ENCODE assay signal across 20 cellular contexts in the genomic region with DNA sequence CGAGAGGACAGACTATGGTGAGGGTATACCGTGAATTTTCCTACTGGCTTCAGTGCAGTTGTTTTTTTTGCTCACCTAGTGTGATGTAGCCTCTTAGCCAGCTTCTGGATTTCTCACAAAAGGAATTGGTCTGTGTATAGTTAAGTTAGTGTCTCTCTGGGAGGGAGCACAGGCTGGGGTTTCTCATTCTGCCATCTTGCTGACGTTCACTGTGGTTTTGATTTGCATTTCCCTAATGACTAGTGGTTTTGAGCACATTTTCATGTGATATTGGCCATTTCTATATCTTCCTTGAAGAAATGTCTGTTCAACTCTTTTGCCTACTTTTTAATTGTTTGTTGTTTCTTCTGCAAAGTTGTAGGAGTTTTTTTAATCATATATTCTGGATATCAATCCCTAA. TPM values are rescaled to one million over a fixed set of nuclear protein-coding genes. Genes with fewer than 3 reads are reported as not detected.
DNase-seq lines count a peak whose midpoint lies in the region; ATAC-seq and TF ChIP-seq lines count a peak whose summit lies in the region.
"Had no signal": no experiment of that assay in that cellular context is flagged by ENCODE, and none has a peak within 500 bp of the region (broad histone marks: within the 10 kb centered on the region; RNA-seq: fewer than 3 reads in every experiment).

No MANE protein-coding gene starts in this region.

- H3K27ac ChIP-seq in vagina (no peak overlapping the region), esophagus squamous epithelium (no peak overlapping the region)
- H3K27ac ChIP-seq: cardiac muscle cell, GM23248, heart right ventricle, sigmoid colon, SK-N-MC, thoracic aorta had no signal

- intact Hi-C loops in vagina (cut with DNase I), result no loop called here
- intact Hi-C loops in esophagus squamous epithelium (cut with DNase I), result no loop called here

- ATAC-seq in GM18861 (IDR thresholded peaks at IDR 0.05; ENCODE audit: unreplicated experiment), result peak; percentile 42
- ATAC-seq in HG02678 (IDR thresholded peaks at IDR 0.05; ENCODE audit: unreplicated experiment), result peak; percentile 44
- ATAC-seq: activated naive CD8-positive, alpha-beta T cell treated with anti-CD3 and anti-CD28 coated beads, Interleukin-2, amount 50 U/mL, for 24 hours; heart right ventricle had no signal

- H3K27me3 ChIP-seq in vagina, result no peaks in the 10 kb centered on the region
- no peaks in the 10 kb centered on the region for H3K27me3 ChIP-seq in esophagus squamous epithelium
- H3K27me3 ChIP-seq: cardiac muscle cell, sigmoid colon had no signal

- TF ChIP-seq POLR2A in vagina (IDR thresholded peaks at IDR 0.05) (no peak), esophagus squamous epithelium (IDR thresholded peaks at IDR 0.05) (no peak)

- DNase-seq in NAMALWA (ENCODE audit: low spot score) (peak; percentile 78), RKO (ENCODE audit: low spot score) (no peak), vagina (ENCODE audit: extremely low spot score in 2 of 2) (no peak), esophagus squamous epithelium (lab: John Stamatoyannopoulos, UW) (no peak)
- no peak for DNase-seq in activated CD4-positive, alpha-beta T cell treated with anti-CD3 and anti-CD28 coated beads for 48 hours
- DNase-seq: activated CD4-positive, alpha-beta memory T cell treated with anti-CD3 and anti-CD28 coated beads for 36 hours; activated naive CD8-positive, alpha-beta T cell treated with anti-CD3 and anti-CD28 coated beads, Interleukin-2, amount 50 U/mL, for 24 hours; activated T-cell treated with anti-CD3 and anti-CD28 coated beads, Interleukin-2, amount 50 U/mL, for 48 hours; C1 segment of cervical spinal cord; DMS53; GM23248; heart right ventricle; kidney; sigmoid colon; stimulated activated CD4-positive, alpha-beta T cell treated with anti-CD3 and anti-CD28 coated beads, Interleukin-2, amount 100 ng/mL, for 24 hours had no signal

- H3K36me3 ChIP-seq in vagina, result no peaks in the 10 kb centered on the region
- no peaks in the 10 kb centered on the region for H3K36me3 ChIP-seq in esophagus squamous epithelium
- H3K36me3 ChIP-seq: cardiac muscle cell, heart right ventricle, sigmoid colon, thoracic aorta had no signal

- TF ChIP-seq CTCF in vagina (IDR thresholded peaks at IDR 0.05) (no peak), esophagus squamous epithelium (IDR thresholded peaks at IDR 0.05) (no peak)

- no peaks in the 10 kb centered on the region for H3K9me3 ChIP-seq in vagina
- H3K9me3 ChIP-seq in esophagus squamous epithelium, result no peaks in the 10 kb centered on the region
- H3K9me3 ChIP-seq: thoracic aorta had no signal

- H3K4me1 ChIP-seq in vagina, result no peaks in the 10 kb centered on the region
- H3K4me1 ChIP-seq in esophagus squamous epithelium, result no peaks in the 10 kb centered on the region
- H3K4me1 ChIP-seq: heart right ventricle, sigmoid colon had no signal

- 66 to 85% methylated on average over 3 of the region's 3 CpGs for WGBS in esophagus squamous epithelium, 2 donors

- no peak overlapping the region for H3K4me3 ChIP-seq in vagina
- no peak overlapping the region for H3K4me3 ChIP-seq in esophagus squamous epithelium
- H3K4me3 ChIP-seq: cardiac muscle cell, GM23248, heart right ventricle, sigmoid colon, SK-N-MC, thoracic aorta had no signal

RNA-seq across cellular contexts. Expression of gene CD86, which starts 2.2 kb away (rescaled TPM):
- total RNA-seq in vagina (0.98 TPM), esophagus squamous epithelium (10 to 100 TPM in 1 of 4 donors, 1 to 10 TPM in 2, under 1 TPM in 1; 0.42 to 11.1 (median 3.3) TPM)
- total RNA-seq: cardiac muscle cell, GM23248 had no signal

RNA-seq across cellular contexts. Expression of gene ILDR1, which starts 30.9 kb away (rescaled TPM):
- total RNA-seq in vagina (3.7 TPM), esophagus squamous epithelium (1 to 10 TPM; 2.3 to 6.0 (median 3.6) TPM)
- total RNA-seq: GM23248, sigmoid colon, thoracic aorta had no signal
